ENCODE assay signal across 8 cellular contexts in the genomic region with DNA sequence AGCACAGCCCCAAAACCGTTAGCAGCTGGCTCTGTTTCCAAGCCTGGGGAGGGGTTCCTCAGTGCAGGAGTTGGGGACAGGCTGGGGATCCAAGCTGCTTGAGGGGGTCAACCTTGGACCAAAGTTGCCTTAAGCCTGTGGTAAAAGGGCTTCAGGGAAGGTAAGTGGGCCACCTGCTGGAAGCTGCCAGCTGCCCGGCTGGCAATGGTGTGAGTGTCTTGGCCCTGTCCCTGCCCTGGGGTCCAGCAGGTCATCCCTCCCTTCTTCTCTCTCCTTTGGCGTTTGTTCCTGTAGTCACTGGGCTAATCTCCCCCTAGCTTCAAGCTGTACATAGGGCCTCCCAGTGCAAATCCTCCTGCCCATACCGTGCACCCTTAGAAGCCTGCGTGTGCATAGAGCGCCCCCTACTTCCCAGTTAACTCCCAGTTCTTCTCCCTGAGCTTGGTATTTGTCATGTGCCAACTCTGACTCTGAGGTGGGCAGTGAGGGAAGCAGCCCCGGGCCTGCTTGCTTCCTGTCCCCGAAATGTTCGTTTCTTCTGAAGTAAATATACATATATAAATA. TPM values are rescaled to one million over a fixed set of nuclear protein-coding genes. Genes with fewer than 3 reads are reported as not detected.
A peak's percentile ranks its signal among the peaks of the same experiment; 100 is the strongest.
DNase-seq lines count a peak whose midpoint lies in the region; ATAC-seq lines count a peak whose summit lies in the region.

No MANE protein-coding gene starts in this region.

- intact Hi-C loops in activated T-helper 2 cell treated with anti-CD3 and anti-CD28 coated beads, Interferon-gamma antibody, Interleukin-2, Interleukin-4, amounts not matched to agents 10 μg/mL and 5 μg/mL and 100 μg/mL, durations not matched to agents 14 hours and 24 hours and 36 hours (cut with micrococcal nuclease), result no loop called here

- H3K36me3 Mint-ChIP-seq in activated T-helper 2 cell treated with anti-CD3 and anti-CD28 coated beads, Interferon-gamma antibody, Interleukin-2, Interleukin-4, amounts not matched to agents 10 μg/mL and 5 μg/mL and 100 μg/mL, durations not matched to agents 14 hours and 24 hours and 36 hours (ENCODE audit: low read depth), result peaks cover 53% of the 10 kb centered on the region

- no peaks in the 10 kb centered on the region for H3K9me3 Mint-ChIP-seq in activated T-helper 2 cell treated with anti-CD3 and anti-CD28 coated beads, Interferon-gamma antibody, Interleukin-2, Interleukin-4, amounts not matched to agents 10 μg/mL and 5 μg/mL and 100 μg/mL, durations not matched to agents 14 hours and 24 hours and 36 hours

- DNase-seq in DMS53 (lab: John Stamatoyannopoulos, UW), result peak; percentile 73
- DNase-seq in HuH-7 (ENCODE audit: low spot score), result peak; percentile 98
- DNase-seq in UCSD-AML1 (lab: John Stamatoyannopoulos, UW; ENCODE audit: unreplicated experiment), result peak; percentile 60
- DNase-seq in iPS-NIHi11 (ENCODE audit: low spot score), result peak; percentile 72
- no peak for DNase-seq in NCI-H1417 treated with DMSO at 0.1 percent for 48 hours (lab: John Stamatoyannopoulos, UW)
- DNase-seq in activated T-helper 2 cell treated with anti-CD3 and anti-CD28 coated beads, Interferon-gamma antibody, Interleukin-2, Interleukin-4, amounts not matched to agents 10 μg/mL and 5 μg/mL and 100 μg/mL, durations not matched to agents 14 hours and 24 hours and 36 hours (ENCODE audit: low spot score), result no peak

- H3K27ac Mint-ChIP-seq in activated T-helper 2 cell treated with anti-CD3 and anti-CD28 coated beads, Interferon-gamma antibody, Interleukin-2, Interleukin-4, amounts not matched to agents 10 μg/mL and 5 μg/mL and 100 μg/mL, durations not matched to agents 14 hours and 24 hours and 36 hours, result no peak overlapping the region

- ATAC-seq in HG02610 (IDR thresholded peaks at IDR 0.05; ENCODE audit: unreplicated experiment) (no peak), GM19467 (IDR thresholded peaks at IDR 0.05; ENCODE audit: unreplicated experiment) (no peak)

- no peaks in the 10 kb centered on the region for H3K27me3 Mint-ChIP-seq in activated T-helper 2 cell treated with anti-CD3 and anti-CD28 coated beads, Interferon-gamma antibody, Interleukin-2, Interleukin-4, amounts not matched to agents 10 μg/mL and 5 μg/mL and 100 μg/mL, durations not matched to agents 14 hours and 24 hours and 36 hours (ENCODE audit: low read depth)

- peaks cover 12% of the 10 kb centered on the region for H3K4me1 Mint-ChIP-seq in activated T-helper 2 cell treated with anti-CD3 and anti-CD28 coated beads, Interferon-gamma antibody, Interleukin-2, Interleukin-4, amounts not matched to agents 10 μg/mL and 5 μg/mL and 100 μg/mL, durations not matched to agents 14 hours and 24 hours and 36 hours (ENCODE audit: low read depth)

- H3K4me3 Mint-ChIP-seq in activated T-helper 2 cell treated with anti-CD3 and anti-CD28 coated beads, Interferon-gamma antibody, Interleukin-2, Interleukin-4, amounts not matched to agents 10 μg/mL and 5 μg/mL and 100 μg/mL, durations not matched to agents 14 hours and 24 hours and 36 hours (ENCODE audit: low read depth), result no peak overlapping the region

RNA-seq across cellular contexts. Expression of gene TMEM258, which starts 4.4 kb away (rescaled TPM):
- 187 and 192 TPM in 2 replicates for total RNA-seq in activated T-helper 2 cell treated with anti-CD3 and anti-CD28 coated beads, Interferon-gamma antibody, Interleukin-2, Interleukin-4, amounts not matched to agents 10 μg/mL and 5 μg/mL and 100 μg/mL, durations not matched to agents 14 hours and 24 hours and 36 hours

RNA-seq across cellular contexts. Expression of gene FEN1, which starts 4.7 kb away (rescaled TPM):
- total RNA-seq in activated T-helper 2 cell treated with anti-CD3 and anti-CD28 coated beads, Interferon-gamma antibody, Interleukin-2, Interleukin-4, amounts not matched to agents 10 μg/mL and 5 μg/mL and 100 μg/mL, durations not matched to agents 14 hours and 24 hours and 36 hours, result 130 and 131 TPM in 2 replicates

RNA-seq across cellular contexts. Expression of gene FADS1, which starts 28.8 kb away (rescaled TPM):
- total RNA-seq in activated T-helper 2 cell treated with anti-CD3 and anti-CD28 coated beads, Interferon-gamma antibody, Interleukin-2, Interleukin-4, amounts not matched to agents 10 μg/mL and 5 μg/mL and 100 μg/mL, durations not matched to agents 14 hours and 24 hours and 36 hours, result 114 and 116 TPM in 2 replicates

RNA-seq across cellular contexts. Expression of gene MYRF, which starts 35.6 kb away (rescaled TPM):
- 1.8 and 2.6 TPM in 2 replicates for total RNA-seq in activated T-helper 2 cell treated with anti-CD3 and anti-CD28 coated beads, Interferon-gamma antibody, Interleukin-2, Interleukin-4, amounts not matched to agents 10 μg/mL and 5 μg/mL and 100 μg/mL, durations not matched to agents 14 hours and 24 hours and 36 hours

RNA-seq across cellular contexts. Expression of gene FADS2, which starts 40.1 kb away (rescaled TPM):
- total RNA-seq in activated T-helper 2 cell treated with anti-CD3 and anti-CD28 coated beads, Interferon-gamma antibody, Interleukin-2, Interleukin-4, amounts not matched to agents 10 μg/mL and 5 μg/mL and 100 μg/mL, durations not matched to agents 14 hours and 24 hours and 36 hours, result 366 and 381 TPM in 2 replicates

Comparison
In these comparisons a context has a peak if more than half of its experiments do, and no peak if none do; other contexts are left out.
1. DNase-seq: peak in DMS53 (single experiment), HuH-7 (single experiment), UCSD-AML1 (single experiment) and iPS-NIHi11 (single experiment); none in NCI-H1417 treated with DMSO at 0.1 percent for 48 hours (single experiment) and activated T-helper 2 cell treated with anti-CD3 and anti-CD28 coated beads, Interferon-gamma antibody, Interleukin-2, Interleukin-4, amounts not matched to agents 10 μg/mL and 5 μg/mL and 100 μg/mL, durations not matched to agents 14 hours and 24 hours and 36 hours (single experiment).